Comparison of ENCODE assay signal across 26 cellular contexts in the genomic region with DNA sequence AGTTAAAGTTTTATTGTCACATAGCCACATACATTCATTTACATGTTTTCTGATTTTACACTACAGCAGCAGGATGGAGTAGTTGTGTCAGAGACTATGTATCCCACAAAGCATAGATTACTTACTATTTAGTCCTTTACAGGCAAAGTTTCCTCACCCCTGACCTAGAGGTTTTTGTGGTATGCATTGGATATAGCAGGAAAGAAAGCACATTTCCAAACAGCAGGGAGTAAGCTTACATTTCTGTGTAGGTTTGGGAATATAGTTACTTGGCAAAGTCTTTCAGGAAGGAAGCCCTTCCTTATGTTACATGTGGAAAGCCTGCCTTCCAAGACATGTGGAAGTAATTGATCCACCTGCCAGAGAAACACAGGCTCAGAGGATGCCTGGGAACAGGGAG.
A peak's percentile ranks its signal among the peaks of the same experiment; 100 is the strongest.
DNase-seq lines count a peak whose midpoint lies in the region; ATAC-seq and TF ChIP-seq lines count a peak whose summit lies in the region.
"Had no signal": no experiment of that assay in that cellular context is flagged by ENCODE, and none has a peak within 500 bp of the region (broad histone marks: within the 10 kb centered on the region; RNA-seq: fewer than 3 reads in every experiment).

No MANE protein-coding gene starts in this region.

- H3K4me1 ChIP-seq in IMR-90 (ENCODE audit: control insufficient read depth, insufficient read depth, low read length), result no peaks in the 10 kb centered on the region
- H3K4me1 ChIP-seq: A549; BLaER1 treated with 17β-estradiol and CSF1 and Interleukin-3, amounts not matched to agents 10 nM and 100 nM; Caco-2 had no signal

- peak; percentile 2 for DNase-seq in NCI-H2171 treated with DMSO at 0.1 percent for 48 hours (lab: John Stamatoyannopoulos, UW)
- DNase-seq in NCI-H2171 (lab: John Stamatoyannopoulos, UW), result no peak
- peak; percentile 18 for DNase-seq in activated CD4-positive, alpha-beta T cell treated with anti-CD3 and anti-CD28 coated beads, Interleukin-2, amount 10 ng/mL, durations not matched to agents 24 days and 14 days
- no peak for DNase-seq in activated CD4-positive, alpha-beta T cell treated with anti-CD3 and anti-CD28 coated beads, Interleukin-2, amount 50 U/mL, for 1 hour
- peak; percentile 39 for DNase-seq in IMR-90
- DNase-seq in fibroblast of peridontal ligament (ENCODE audit: extremely low read depth), result peak; percentile 8
- DNase-seq in DMS 273 (lab: John Stamatoyannopoulos, UW; ENCODE audit: unreplicated experiment), result no peak
- no peak for DNase-seq in osteocyte (ENCODE audit: extremely low spot score, unreplicated experiment)
- DNase-seq: AML-193; Caco-2; Calu3; CD4-positive, alpha-beta T cell; CD8-positive, alpha-beta T cell; DMS 273 treated with DMSO at 0.1 percent for 48 hours; DMS153; DMS53; DMS79; DND-41; EL; GDM1 had no signal

- no peak overlapping the region for H3K27ac ChIP-seq in IMR-90 (ENCODE audit: insufficient read depth, low read length)
- H3K27ac ChIP-seq: 22Rv1; A549; BLaER1 treated with 17β-estradiol and CSF1 and Interleukin-3, amounts not matched to agents 10 nM and 100 nM; C4-2B had no signal

- in situ Hi-C loops in IMR-90 (cut with MboI; ENCODE audit: low sequenced_read_pairs), result no loop called here

- H3K18ac ChIP-seq in IMR-90 (ENCODE audit: low read depth, low read length), result no peak overlapping the region

- no peak for TF ChIP-seq CTCF in IMR-90 (conservative IDR thresholded peaks at IDR 0.05; ENCODE audit: low read depth, low read length)
- TF ChIP-seq CTCF in osteocyte (IDR thresholded peaks at IDR 0.05), result no peak

- no peak overlapping the region for H3K27ac Mint-ChIP-seq in activated CD4-positive, alpha-beta T cell treated with anti-CD3 and anti-CD28 coated beads, Interleukin-2, amount 10 ng/mL, durations not matched to agents 24 days and 14 days
- H3K27ac Mint-ChIP-seq in osteocyte (ENCODE audit: unreplicated experiment), result no peak overlapping the region
- H3K27ac Mint-ChIP-seq: B cell; CD4-positive, alpha-beta T cell; CD8-positive, alpha-beta T cell had no signal

- no peak overlapping the region for H4K91ac ChIP-seq in IMR-90 (ENCODE audit: insufficient read depth, low read depth, low read length)

- no peak overlapping the region for H2BK20ac ChIP-seq in IMR-90 (ENCODE audit: low read depth, low read length)

- no TSS peak for BruUV-seq in IMR-90 (replicated peaks; lab: Mats Ljungman, UMichigan)

- no peak overlapping the region for H4K8ac ChIP-seq in IMR-90 (ENCODE audit: low read depth in 2 of 2, low read length in 2 of 2)

- H2BK120ac ChIP-seq in IMR-90 (ENCODE audit: low read depth, low read length), result no peak overlapping the region

- no peak overlapping the region for H3K4me3 Mint-ChIP-seq in activated CD4-positive, alpha-beta T cell treated with anti-CD3 and anti-CD28 coated beads, Interleukin-2, amount 10 ng/mL, durations not matched to agents 24 days and 14 days
- no peak overlapping the region for H3K4me3 Mint-ChIP-seq in osteocyte (ENCODE audit: unreplicated experiment)
- H3K4me3 Mint-ChIP-seq: B cell; CD4-positive, alpha-beta T cell; CD8-positive, alpha-beta T cell had no signal

- no peak overlapping the region for H3K56ac ChIP-seq in IMR-90 (ENCODE audit: extremely low read depth, insufficient read depth, low read length)

- no peak overlapping the region for H2AK5ac ChIP-seq in IMR-90 (ENCODE audit: low read depth, low read length)

- no peaks in the 10 kb centered on the region for H3K27me3 ChIP-seq in IMR-90 (ENCODE audit: control insufficient read depth, insufficient read depth, low read length)
- H3K27me3 ChIP-seq: BLaER1 treated with 17β-estradiol and CSF1 and Interleukin-3, amounts not matched to agents 10 nM and 100 nM had no signal

- H3K9me1 ChIP-seq in IMR-90 (ENCODE audit: insufficient read depth, low read length), result no peaks in the 10 kb centered on the region

- dilution Hi-C loops in IMR-90 (cut with HindIII; ENCODE audit: low sequenced_read_pairs, unreplicated experiment), result no loop called here

- H4K5ac ChIP-seq in IMR-90 (ENCODE audit: low read depth, low read length), result no peak overlapping the region

- H3K9me3 ChIP-seq in IMR-90 (ENCODE audit: control insufficient read depth, insufficient read depth, low read length), result no peaks in the 10 kb centered on the region
- H3K9me3 ChIP-seq: A549; BLaER1 treated with 17β-estradiol and CSF1 and Interleukin-3, amounts not matched to agents 10 nM and 100 nM; Caco-2 had no signal

- peaks cover 8% of the 10 kb centered on the region; the same call in 1 of the 2 replicates for H3K36me3 ChIP-seq in IMR-90 (ENCODE audit: control insufficient read depth, insufficient read depth, low read length)
- H3K36me3 ChIP-seq: BLaER1 treated with 17β-estradiol and CSF1 and Interleukin-3, amounts not matched to agents 10 nM and 100 nM had no signal

- H3K4ac ChIP-seq in IMR-90 (ENCODE audit: low read depth, low read length), result no peak overlapping the region

- H3K23ac ChIP-seq in IMR-90 (ENCODE audit: low read depth, low read length), result no peak overlapping the region

- ATAC-seq in IMR-90 (ENCODE audit: low read depth), result peak; percentile 78
- ATAC-seq: A549; CD8-positive, alpha-beta T cell; GM12878 had no signal

- peaks cover 5% of the 10 kb centered on the region for H3K27me3 Mint-ChIP-seq in activated CD4-positive, alpha-beta T cell treated with anti-CD3 and anti-CD28 coated beads, Interleukin-2, amount 10 ng/mL, durations not matched to agents 24 days and 14 days
- H3K27me3 Mint-ChIP-seq in osteocyte (ENCODE audit: unreplicated experiment), result no peaks in the 10 kb centered on the region

- H3K4me1 Mint-ChIP-seq in activated CD4-positive, alpha-beta T cell treated with anti-CD3 and anti-CD28 coated beads, Interleukin-2, amount 10 ng/mL, durations not matched to agents 24 days and 14 days, result no peaks in the 10 kb centered on the region
- H3K4me1 Mint-ChIP-seq in osteocyte (ENCODE audit: unreplicated experiment), result peaks cover 2% of the 10 kb centered on the region
- H3K4me1 Mint-ChIP-seq: B cell had no signal

- peaks cover 7% of the 10 kb centered on the region for H3K9me3 Mint-ChIP-seq in activated CD4-positive, alpha-beta T cell treated with anti-CD3 and anti-CD28 coated beads, Interleukin-2, amount 10 ng/mL, durations not matched to agents 24 days and 14 days
- H3K9me3 Mint-ChIP-seq in osteocyte (ENCODE audit: unreplicated experiment), result no peaks in the 10 kb centered on the region
- H3K9me3 Mint-ChIP-seq: CD4-positive, alpha-beta T cell; CD8-positive, alpha-beta T cell had no signal

- no peaks in the 10 kb centered on the region for H3K36me3 Mint-ChIP-seq in activated CD4-positive, alpha-beta T cell treated with anti-CD3 and anti-CD28 coated beads, Interleukin-2, amount 10 ng/mL, durations not matched to agents 24 days and 14 days (ENCODE audit: low read depth)
- H3K36me3 Mint-ChIP-seq in osteocyte (ENCODE audit: unreplicated experiment), result no peaks in the 10 kb centered on the region
- H3K36me3 Mint-ChIP-seq: CD8-positive, alpha-beta T cell had no signal

- no peak overlapping the region for H2AK9ac ChIP-seq in IMR-90 (replicated peaks; ENCODE audit: low read depth, low read length, poor library complexity)

- no peak overlapping the region for H3K4me2 ChIP-seq in IMR-90 (ENCODE audit: low read depth, low read length)
- H3K4me2 ChIP-seq: A549; BLaER1 treated with 17β-estradiol and CSF1 and Interleukin-3, amounts not matched to agents 10 nM and 100 nM had no signal

- intact Hi-C loops in activated CD4-positive, alpha-beta T cell treated with anti-CD3 and anti-CD28 coated beads, Interleukin-2, amount 10 ng/mL, durations not matched to agents 24 days and 14 days (cut with micrococcal nuclease), result no loop called here
- intact Hi-C loops in IMR-90 (cut with micrococcal nuclease), result no loop called here

- POLR2A ChIA-PET in IMR-90 (lab: Charles Lee; ENCODE audit: unreplicated experiment), result no interaction called here

- H3K4me3 ChIP-seq in IMR-90 (ENCODE audit: insufficient read depth, low read depth, low read length), result no peak overlapping the region
- H3K4me3 ChIP-seq: A549; BLaER1 treated with 17β-estradiol and CSF1 and Interleukin-3, amounts not matched to agents 10 nM and 100 nM; GM12878 had no signal

- no peak overlapping the region for H3K9ac ChIP-seq in IMR-90 (ENCODE audit: low read depth, low read length)
- H3K9ac ChIP-seq: BLaER1 treated with 17β-estradiol and CSF1 and Interleukin-3, amounts not matched to agents 10 nM and 100 nM had no signal

- H3K79me1 ChIP-seq in IMR-90 (ENCODE audit: low read depth in 1 of 2, low read length in 2 of 2), result no peaks in the 10 kb centered on the region

- H3K14ac ChIP-seq in IMR-90 (replicated peaks; ENCODE audit: low read depth, low read length), result no peak overlapping the region

- TF ChIP-seq RAD21 in IMR-90 (IDR thresholded peaks at IDR 0.05; ENCODE audit: low read length), result no peak

- no peak overlapping the region for H2AFZ ChIP-seq in IMR-90 (replicated peaks; ENCODE audit: low read length, poor library complexity)

- H2BK15ac ChIP-seq in IMR-90 (ENCODE audit: low read depth, low read length), result no peak overlapping the region

- H4K20me1 ChIP-seq in IMR-90 (ENCODE audit: insufficient read depth, low read length), result no peaks in the 10 kb centered on the region
- H4K20me1 ChIP-seq: BLaER1 treated with 17β-estradiol and CSF1 and Interleukin-3, amounts not matched to agents 10 nM and 100 nM had no signal

- CTCF ChIA-PET in IMR-90 (lab: Yijun Ruan, JAX), result no interaction called here

- no peak overlapping the region for H2BK5ac ChIP-seq in IMR-90 (ENCODE audit: low read depth, low read length, poor library complexity, severe bottlenecking)

- no peak for TF ChIP-seq POLR2A in IMR-90 (IDR thresholded peaks at IDR 0.05; ENCODE audit: low read depth, low read length)

TF ChIP-seq in IMR-90, 13 proteins besides CTCF, POLR2A, EP300 and RAD21 (continues in another document):
- no peak for TF ChIP-seq FOS (IDR thresholded peaks at IDR 0.05; ENCODE audit: low read depth, low read length)
- TF ChIP-seq, protein P1, sequence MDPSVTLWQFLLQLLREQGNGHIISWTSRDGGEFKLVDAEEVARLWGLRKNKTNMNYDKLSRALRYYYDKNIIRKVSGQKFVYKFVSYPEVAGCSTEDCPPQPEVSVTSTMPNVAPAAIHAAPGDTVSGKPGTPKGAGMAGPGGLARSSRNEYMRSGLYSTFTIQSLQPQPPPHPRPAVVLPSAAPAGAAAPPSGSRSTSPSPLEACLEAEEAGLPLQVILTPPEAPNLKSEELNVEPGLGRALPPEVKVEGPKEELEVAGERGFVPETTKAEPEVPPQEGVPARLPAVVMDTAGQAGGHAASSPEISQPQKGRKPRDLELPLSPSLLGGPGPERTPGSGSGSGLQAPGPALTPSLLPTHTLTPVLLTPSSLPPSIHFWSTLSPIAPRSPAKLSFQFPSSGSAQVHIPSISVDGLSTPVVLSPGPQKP (IDR thresholded peaks at IDR 0.05; ENCODE audit: borderline replicate concordance, low read depth, low read length), result no peak
- TF ChIP-seq RFX5 (IDR thresholded peaks at IDR 0.05; ENCODE audit: low read depth, low read length), result no peak
- TF ChIP-seq RCOR1 (IDR thresholded peaks at IDR 0.05; ENCODE audit: insufficient replicate concordance, low read length), result no peak
- no peak for TF ChIP-seq CHD1 (IDR thresholded peaks at IDR 0.05; ENCODE audit: low read depth, low read length)
- TF ChIP-seq MAZ (IDR thresholded peaks at IDR 0.05; ENCODE audit: borderline replicate concordance, low read depth, low read length), result no peak
- TF ChIP-seq BHLHE40 (IDR thresholded peaks at IDR 0.05; ENCODE audit: low read depth, low read length), result no peak

Comparison
In these comparisons a context has a peak if more than half of its experiments do, and no peak if none do; other contexts are left out.
1. DNase-seq: peak in NCI-H2171 treated with DMSO at 0.1 percent for 48 hours (single experiment), activated CD4-positive, alpha-beta T cell treated with anti-CD3 and anti-CD28 coated beads, Interleukin-2, amount 10 ng/mL, durations not matched to agents 24 days and 14 days (single experiment), IMR-90 (single experiment) and fibroblast of peridontal ligament (single experiment); none in NCI-H2171 (single experiment), activated CD4-positive, alpha-beta T cell treated with anti-CD3 and anti-CD28 coated beads, Interleukin-2, amount 50 U/mL, for 1 hour (single experiment), DMS 273 (single experiment) and osteocyte (single experiment).